1 cellular context compared by ENCODE assay signal in genomic region chr13:66657165-66657895, GRCh38.
A peak's percentile ranks its signal among the peaks of the same experiment; 100 is the strongest.
TF ChIP-seq lines count a peak whose summit lies in the region.

No MANE protein-coding gene starts in this region.

TF ChIP-seq in HEK293, 187 proteins besides CTCF, POLR2A, EP300 and RAD21 (continued from another document and continues in another):
- TF ChIP-seq PRDM2 (tag by site-specific recombination; IDR thresholded peaks at IDR 0.05; ENCODE audit: borderline replicate concordance), result no peak
- TF ChIP-seq ZNF670 (tag by site-specific recombination; IDR thresholded peaks at IDR 0.05; ENCODE audit: low read depth), result no peak
- no peak for TF ChIP-seq ZNF560 (tag by site-specific recombination; IDR thresholded peaks at IDR 0.05; ENCODE audit: borderline replicate concordance)
- TF ChIP-seq ZNF513 (tag by site-specific recombination; IDR thresholded peaks at IDR 0.05), result no peak
- TF ChIP-seq OSR2 (tag by site-specific recombination; IDR thresholded peaks at IDR 0.05), result peak; percentile 98
- TF ChIP-seq SALL2 (tag by site-specific recombination; IDR thresholded peaks at IDR 0.05; ENCODE audit: borderline replicate concordance), result no peak
- TF ChIP-seq ZNF473 (tag by site-specific recombination; IDR thresholded peaks at IDR 0.05), result no peak
- TF ChIP-seq ZBTB26 (tag by site-specific recombination; optimal IDR thresholded peaks at IDR 0.05), result no peak
- TF ChIP-seq ZNF596 (tag by site-specific recombination; IDR thresholded peaks at IDR 0.05), result no peak
- TF ChIP-seq ZNF19 (tag by site-specific recombination; IDR thresholded peaks at IDR 0.05; ENCODE audit: low read depth), result no peak
- TF ChIP-seq ZNF639 (tag by site-specific recombination; IDR thresholded peaks at IDR 0.05), result peak; percentile 75; the same call in 1 of the 2 replicates
- TF ChIP-seq REST (tag by site-specific recombination; IDR thresholded peaks at IDR 0.05), result no peak
- no peak for TF ChIP-seq HOXA7 (CRISPR knock-in tag; IDR thresholded peaks at IDR 0.05; ENCODE audit: borderline replicate concordance)
- TF ChIP-seq GLIS2 (tag by site-specific recombination; IDR thresholded peaks at IDR 0.05), result no peak
- TF ChIP-seq GLIS1 (tag by site-specific recombination; IDR thresholded peaks at IDR 0.05), result 0 out of 2 replicates have a peak, but pooled peaks have one; percentile 35
- TF ChIP-seq ZNF221 (tag by site-specific recombination; IDR thresholded peaks at IDR 0.05; ENCODE audit: borderline replicate concordance), result no peak
- no peak for TF ChIP-seq ZSCAN5A (tag by site-specific recombination; IDR thresholded peaks at IDR 0.05)
- TF ChIP-seq ZBTB1 (tag by site-specific recombination; IDR thresholded peaks at IDR 0.05), result no peak
- no peak for TF ChIP-seq ZXDB (tag by site-specific recombination; IDR thresholded peaks at IDR 0.05)
- TF ChIP-seq ZNF626 (tag by site-specific recombination; IDR thresholded peaks at IDR 0.05), result no peak
- no peak for TF ChIP-seq ZNF585B (tag by site-specific recombination; IDR thresholded peaks at IDR 0.05)
- TF ChIP-seq ZNF514 (tag by site-specific recombination; IDR thresholded peaks at IDR 0.05), result no peak
- TF ChIP-seq REPIN1 (tag by site-specific recombination; IDR thresholded peaks at IDR 0.05; ENCODE audit: low read depth), result no peak
- TF ChIP-seq ATF2 (tag by site-specific recombination; IDR thresholded peaks at IDR 0.05; ENCODE audit: low read depth), result peak; percentile 82
- peak; percentile 52; the same call in 1 of the 2 replicates for TF ChIP-seq TSHZ1 (tag by site-specific recombination; IDR thresholded peaks at IDR 0.05; ENCODE audit: borderline replicate concordance)
- no peak for TF ChIP-seq KLF17 (tag by site-specific recombination; IDR thresholded peaks at IDR 0.05)
- TF ChIP-seq ZNF701 (tag by site-specific recombination; IDR thresholded peaks at IDR 0.05), result no peak
